In genomic region chr11:45025716-45026492, GRCh38 we compare ENCODE assay signal across 8 cellular contexts.
A peak's percentile ranks its signal among the peaks of the same experiment; 100 is the strongest.
DNase-seq lines count a peak whose midpoint lies in the region; ATAC-seq and TF ChIP-seq lines count a peak whose summit lies in the region.

No MANE protein-coding gene starts in this region.

- H3K4me3 ChIP-seq in PC-3 (ENCODE audit: low read length), result no peak overlapping the region

- H3K36me3 Mint-ChIP-seq in immature natural killer cell, result no peaks in the 10 kb centered on the region

- H3K27ac ChIP-seq in cingulate gyrus (ENCODE audit: low read depth, low read length) (peak overlapping the region; percentile 5), PC-3 (ENCODE audit: low read length) (no peak overlapping the region)

- no peaks in the 10 kb centered on the region for H3K79me2 ChIP-seq in PC-3 (ENCODE audit: low read length)

- H3K9me2 ChIP-seq in PC-3 (replicated peaks; ENCODE audit: low read length), result no peaks in the 10 kb centered on the region

- H2AFZ ChIP-seq in PC-3 (ENCODE audit: low read length), result no peak overlapping the region

- no peaks in the 10 kb centered on the region; the same call in 1 of the 2 replicates for H3K4me1 ChIP-seq in PC-3 (ENCODE audit: insufficient read depth, low read length)

- no peaks in the 10 kb centered on the region for H3K27me3 ChIP-seq in PC-3 (ENCODE audit: low read length)

- no peak overlapping the region for H3K4me3 Mint-ChIP-seq in immature natural killer cell

- no peaks in the 10 kb centered on the region for H3K9me3 Mint-ChIP-seq in immature natural killer cell

- no peak overlapping the region for H3K4me2 ChIP-seq in PC-3 (ENCODE audit: low read length)

- intact Hi-C loops in PC-3 (cut with micrococcal nuclease), result no loop called here

- H3F3A ChIP-seq in PC-3 (ENCODE audit: low read length, unreplicated experiment), result no peaks in the 10 kb centered on the region

- H3K4me1 Mint-ChIP-seq in immature natural killer cell, result peaks cover 5 to 6% of the 10 kb centered on the region in 2 donors

- H3K9me3 ChIP-seq in PC-3 (ENCODE audit: low read length), result no peaks in the 10 kb centered on the region

- CTCF ChIA-PET in PC-3 (lab: Charles Lee), result no interaction called here

- H4K20me1 ChIP-seq in PC-3 (ENCODE audit: low read length), result no peaks in the 10 kb centered on the region

- H3K27me3 Mint-ChIP-seq in immature natural killer cell (ENCODE audit: low read depth in 3 of 3), result peaks cover under 1 to 6% (median 5%) of the 10 kb centered on the region in 3 donors

- H3K9ac ChIP-seq in PC-3 (ENCODE audit: low read length), result no peak overlapping the region

- POLR2A ChIA-PET in PC-3 (lab: Charles Lee; ENCODE audit: unreplicated experiment), result no interaction called here

- TF ChIP-seq CTCF in PC-3 (conservative IDR thresholded peaks at IDR 0.05; ENCODE audit: low read depth, low read length), result no peak

- H3K27ac Mint-ChIP-seq in immature natural killer cell, result peak overlapping the region in 1 of 6 donors; percentile 7

- no TSS peak for BruUV-seq in PC-3 (replicated peaks; lab: Mats Ljungman, UMichigan)

- H3K36me3 ChIP-seq in PC-3 (ENCODE audit: low read depth, low read length), result no peaks in the 10 kb centered on the region

- peak; percentile 60 for DNase-seq in DMS153 treated with DMSO at 0.1 percent for 48 hours (lab: John Stamatoyannopoulos, UW; ENCODE audit: unreplicated experiment)
- peak; percentile 60 for DNase-seq in NCI-H2029 treated with DMSO at 0.1 percent for 48 hours (lab: John Stamatoyannopoulos, UW)
- DNase-seq in pons (ENCODE audit: low spot score), result peak; percentile 80
- no peak for DNase-seq in PC-3
- no peak for DNase-seq in immature natural killer cell

- peak; percentile 38 for ATAC-seq in GM21367 (IDR thresholded peaks at IDR 0.05; ENCODE audit: unreplicated experiment)
- no peak for ATAC-seq in PC-3
- ATAC-seq in GM21526 (IDR thresholded peaks at IDR 0.05; ENCODE audit: low FRiP score, unreplicated experiment), result no peak

Comparison
In these comparisons a context has a peak if more than half of its experiments do, and no peak if none do; other contexts are left out.
1. DNase-seq: peak in DMS153 treated with DMSO at 0.1 percent for 48 hours (single experiment), NCI-H2029 treated with DMSO at 0.1 percent for 48 hours (single experiment) and pons (single experiment); none in PC-3 (single experiment) and immature natural killer cell (0 of 3).